In the genomic region with DNA sequence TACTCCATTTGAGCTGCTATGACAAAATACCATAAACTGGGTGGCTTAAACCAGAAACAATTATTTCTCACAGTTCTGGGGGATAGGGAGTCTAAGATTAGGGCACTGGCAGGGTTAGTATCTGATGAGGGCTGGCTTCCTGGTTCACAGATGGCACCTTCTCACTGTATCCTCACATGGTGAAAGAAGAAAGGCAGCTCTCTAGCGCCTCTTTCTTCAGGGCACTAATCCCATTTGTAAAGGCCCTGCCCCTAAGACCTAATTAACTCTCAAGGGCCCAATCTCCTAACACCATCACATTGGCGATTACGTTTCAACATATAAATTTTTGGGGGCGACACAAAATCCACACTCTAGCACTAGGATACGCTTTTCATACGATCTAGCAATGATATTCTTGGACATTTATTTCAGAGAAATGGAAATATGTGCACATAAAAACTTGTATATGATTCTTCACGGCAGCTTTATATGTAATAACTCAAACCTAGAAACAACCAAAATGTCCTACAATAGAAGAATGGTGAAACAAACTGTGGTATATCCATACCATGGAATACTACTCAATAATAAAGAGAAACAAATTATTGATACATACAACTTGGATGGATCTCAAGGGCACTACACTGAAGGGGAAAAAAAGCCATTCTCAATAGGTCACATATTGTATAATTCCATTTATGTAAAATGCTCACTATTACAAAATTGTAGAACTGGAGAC, we compare ENCODE assay signal across 18 cellular contexts.
"Had no signal": no experiment of that assay in that cellular context is flagged by ENCODE, and none has a peak within 500 bp of the region (broad histone marks: within the 10 kb centered on the region; RNA-seq: fewer than 3 reads in every experiment).

No MANE protein-coding gene starts in this region.

- H3K27ac ChIP-seq: brain microvascular endothelial cell, dorsolateral prefrontal cortex, gastroesophageal sphincter, heart left ventricle, left ventricle myocardium inferior, tibial artery, VCaP had no signal

- H3K4me1 ChIP-seq: gastroesophageal sphincter had no signal

- DNase-seq: activated CD4-positive, CD25-positive, alpha-beta regulatory T cell treated with anti-CD3 and anti-CD28 coated beads, Interleukin-2, amount 50 U/mL, for 72 hours; activated naive CD4-positive, alpha-beta T cell treated with anti-CD3 and anti-CD28 coated beads for 36 hours; aorta; brain microvascular endothelial cell; central memory CD4-positive, alpha-beta T cell; dorsolateral prefrontal cortex; erythroblast; heart left ventricle; kidney glomerular epithelial cell; left ventricle myocardium inferior; naive B cell; retina; stimulated activated naive CD8-positive, alpha-beta T cell treated with anti-CD3 and anti-CD28 coated beads, Interleukin-15, Interleukin-2, amounts not matched to agents 100 U/mL and 50 U/mL, for 24 hours; substantia nigra; T-helper 2 cell; tibial artery had no signal

- H3K27me3 ChIP-seq: brain microvascular endothelial cell, gastroesophageal sphincter, heart left ventricle, tibial artery had no signal

- H3K4me3 ChIP-seq: dorsolateral prefrontal cortex, gastroesophageal sphincter, heart left ventricle, left ventricle myocardium inferior, tibial artery had no signal

- ATAC-seq: gastroesophageal sphincter; heart left ventricle; stimulated activated naive CD8-positive, alpha-beta T cell treated with anti-CD3 and anti-CD28 coated beads, Interleukin-15, Interleukin-2, amounts not matched to agents 100 U/mL and 50 U/mL, for 24 hours had no signal

- H3K36me3 ChIP-seq: brain microvascular endothelial cell, gastroesophageal sphincter, left ventricle myocardium inferior, tibial artery had no signal
